In genomic region chr19:23509686-23510450, GRCh38 we compare ENCODE assay signal across 22 cellular contexts.
DNase-seq lines count a peak whose midpoint lies in the region; ATAC-seq and TF ChIP-seq lines count a peak whose summit lies in the region.
"Had no signal": no experiment of that assay in that cellular context is flagged by ENCODE, and none has a peak within 500 bp of the region (broad histone marks: within the 10 kb centered on the region; RNA-seq: fewer than 3 reads in every experiment).

No MANE protein-coding gene starts in this region.

- peak overlapping the region in 8 of 11 experiments; percentile 32 to 67 (median 46); a peak in 15 of 22 replicates for H3K4me2 ChIP-seq in BLaER1 treated with 17β-estradiol and CSF1 and Interleukin-3, amounts not matched to agents 10 nM and 100 nM
- H3K4me2 ChIP-seq: KMS-11, SK-N-SH had no signal

- H3K36me3 ChIP-seq in BLaER1 treated with 17β-estradiol and CSF1 and Interleukin-3, amounts not matched to agents 10 nM and 100 nM, result 0 out of 22 replicates have a peak, but pooled peaks cover 0 to 4% (median 0%) of the 10 kb centered on the region in 11 experiments
- H3K36me3 ChIP-seq: MG63 had no signal

- DNase-seq in HPDE6-E6E7 (ENCODE audit: extremely low spot score), result peak; percentile 48
- peak; percentile 81 for DNase-seq in RPMI8226
- peak in 1 of 2 donors; percentile 87 for DNase-seq in foreskin keratinocyte
- no peak for DNase-seq in activated T-cell treated with anti-CD3 and anti-CD28 coated beads, Interleukin-2, amount 50 U/mL, for 1 hour
- DNase-seq in NCI-H2081 treated with DMSO at 0.1 percent for 48 hours (lab: John Stamatoyannopoulos, UW), result no peak
- DNase-seq: ACHN; AML-193; CD4-positive, CD25-positive, alpha-beta regulatory T cell; MG63; NCI-H1092 treated with DMSO at 0.1 percent for 48 hours; NCI-H446; NCI-H69; NK-92 treated with Interleukin-12 subunit alpha and Interleukin-12 subunit beta, amount 100 ng/mL, for 24 hours; OCI-M1; SK-N-SH; T-cell had no signal

- H3K27ac ChIP-seq in BLaER1 treated with 17β-estradiol and CSF1 and Interleukin-3, amounts not matched to agents 10 nM and 100 nM, result peak overlapping the region in 2 of 11 experiments; percentile 24 to 57; a peak in 3 of 22 replicates
- peak overlapping the region; percentile 20 for H3K27ac ChIP-seq in foreskin keratinocyte
- H3K27ac ChIP-seq: KMS-11 had no signal

- ATAC-seq in foreskin keratinocyte, result peak; percentile 70
- ATAC-seq in GM21360 (IDR thresholded peaks at IDR 0.05; ENCODE audit: unreplicated experiment), result no peak
- ATAC-seq: GM12878, HCT116, Right ventricle myocardium inferior, T-cell had no signal

- no peaks in the 10 kb centered on the region for H3K27me3 ChIP-seq in BLaER1 treated with 17β-estradiol and CSF1 and Interleukin-3, amounts not matched to agents 10 nM and 100 nM
- no peaks in the 10 kb centered on the region for H3K27me3 ChIP-seq in foreskin keratinocyte
- H3K27me3 ChIP-seq: MG63 had no signal

- TF ChIP-seq CTCF in foreskin keratinocyte (conservative IDR thresholded peaks at IDR 0.05), result no peak

- H3K9ac ChIP-seq in BLaER1 treated with 17β-estradiol and CSF1 and Interleukin-3, amounts not matched to agents 10 nM and 100 nM, result no peak overlapping the region
- H3K9ac ChIP-seq: KMS-11, SK-N-SH had no signal

- peak overlapping the region in 1 of 10 experiments; percentile 16; a peak in 1 of 20 replicates for H3K4me3 ChIP-seq in BLaER1 treated with 17β-estradiol and CSF1 and Interleukin-3, amounts not matched to agents 10 nM and 100 nM
- H3K4me3 ChIP-seq: GM12878, MG63 had no signal

- H4K20me1 ChIP-seq in BLaER1 treated with 17β-estradiol and CSF1 and Interleukin-3, amounts not matched to agents 10 nM and 100 nM, result no peaks in the 10 kb centered on the region

- H3K4me1 ChIP-seq in BLaER1 treated with 17β-estradiol and CSF1 and Interleukin-3, amounts not matched to agents 10 nM and 100 nM, result peaks cover 0 to 48% (median 35%) of the 10 kb centered on the region in 10 experiments; a peak in 15 of 20 replicates
- no peaks in the 10 kb centered on the region for H3K4me1 ChIP-seq in foreskin keratinocyte

- peaks cover 40 to 65% (median 56%) of the 10 kb centered on the region in 11 experiments for H3K9me3 ChIP-seq in BLaER1 treated with 17β-estradiol and CSF1 and Interleukin-3, amounts not matched to agents 10 nM and 100 nM (replicated peaks in 1 of 11)
- H3K9me3 ChIP-seq: MG63, SK-N-SH had no signal

Comparison
In these comparisons a context has a peak if more than half of its experiments do, and no peak if none do; other contexts are left out.
1. DNase-seq: peak in HPDE6-E6E7 (single experiment) and RPMI8226 (single experiment); none in activated T-cell treated with anti-CD3 and anti-CD28 coated beads, Interleukin-2, amount 50 U/mL, for 1 hour (single experiment) and NCI-H2081 treated with DMSO at 0.1 percent for 48 hours (single experiment).